Comparison of ENCODE assay signal across 8 cellular contexts in genomic region chr17:45428954-45429337, GRCh38. TPM values are rescaled to one million over a fixed set of nuclear protein-coding genes. Genes with fewer than 3 reads are reported as not detected.
DNase-seq lines count a peak whose midpoint lies in the region; ATAC-seq and TF ChIP-seq lines count a peak whose summit lies in the region.

No MANE protein-coding gene starts in this region.

- TF ChIP-seq CTCF in Calu3 (IDR thresholded peaks at IDR 0.05; ENCODE audit: unreplicated experiment), result no peak
- no peak for TF ChIP-seq CTCF in KMS-11 (conservative IDR thresholded peaks at IDR 0.05; ENCODE audit: low read depth, low read length)
- no peak for TF ChIP-seq CTCF in natural killer cell (IDR thresholded peaks at IDR 0.05)

- DNase-seq in Calu3 (no peak), natural killer cell (no peak), NCI-H1930 (lab: John Stamatoyannopoulos, UW) (no peak), GDM1 (lab: John Stamatoyannopoulos, UW) (no peak)
- DNase-seq in activated naive CD8-positive, alpha-beta T cell treated with anti-CD3 and anti-CD28 coated beads, Interleukin-2, amount 10 ng/mL, durations not matched to agents 7 days and 5 days, result peak; percentile 39

- no peaks in the 10 kb centered on the region for H3K36me3 ChIP-seq in KMS-11 (ENCODE audit: insufficient read depth)

- peaks cover 46% of the 10 kb centered on the region for H3K4me1 ChIP-seq in KMS-11 (ENCODE audit: low read depth, poor library complexity, severe bottlenecking)

- H4K20me1 ChIP-seq in KMS-11 (ENCODE audit: insufficient read depth), result no peaks in the 10 kb centered on the region

- H3K27ac Mint-ChIP-seq in Calu3 (ENCODE audit: unreplicated experiment) (peak overlapping the region; percentile 71), natural killer cell (peak overlapping the region; percentile 21 to 66)
- peak overlapping the region; percentile 25 for H3K27ac Mint-ChIP-seq in activated naive CD8-positive, alpha-beta T cell treated with anti-CD3 and anti-CD28 coated beads, Interleukin-2, amount 10 ng/mL, durations not matched to agents 7 days and 5 days

- H3K4me3 Mint-ChIP-seq in Calu3 (ENCODE audit: low read depth, unreplicated experiment), result no peak overlapping the region
- peak overlapping the region; percentile 76 for H3K4me3 Mint-ChIP-seq in activated naive CD8-positive, alpha-beta T cell treated with anti-CD3 and anti-CD28 coated beads, Interleukin-2, amount 10 ng/mL, durations not matched to agents 7 days and 5 days
- peak overlapping the region; percentile 49 for H3K4me3 Mint-ChIP-seq in natural killer cell

- intact Hi-C loops in Calu3 (cut with micrococcal nuclease; ENCODE audit: unreplicated experiment) (loop anchor here (5.0 kb wide), 1 partner anchor 38 kb away; no protein-coding TSS in a partner anchor), natural killer cell (cut with micrococcal nuclease) (loop anchor here (2.0 kb wide), 1 partner anchor 164 kb away; no protein-coding TSS in a partner anchor)

- no peaks in the 10 kb centered on the region for H3K27me3 ChIP-seq in KMS-11 (ENCODE audit: insufficient read depth, low read depth)

- H3K4me3 ChIP-seq in KMS-11 (IDR thresholded peaks at IDR 0.05; ENCODE audit: insufficient read depth, low read depth, low read length), result no peak overlapping the region

- no peaks in the 10 kb centered on the region for H3K27me3 Mint-ChIP-seq in Calu3 (ENCODE audit: unreplicated experiment)
- no peaks in the 10 kb centered on the region for H3K27me3 Mint-ChIP-seq in activated naive CD8-positive, alpha-beta T cell treated with anti-CD3 and anti-CD28 coated beads, Interleukin-2, amount 10 ng/mL, durations not matched to agents 7 days and 5 days
- no peaks in the 10 kb centered on the region for H3K27me3 Mint-ChIP-seq in natural killer cell (ENCODE audit: low read depth in 2 of 2)

- CTCF ChIA-PET in Calu3 (lab: Charles Lee), result interaction anchor here (1.2 to 2.2 kb wide), 2 partner anchors 17 to 210 kb away, joined by 3 to 6 read pairs; no protein-coding TSS in a partner anchor

- peak overlapping the region; percentile 56; the same call in 1 of the 2 replicates for H2AFZ ChIP-seq in KMS-11 (ENCODE audit: low read depth)

- H3K36me3 Mint-ChIP-seq in Calu3 (ENCODE audit: insufficient read depth, unreplicated experiment) (peaks cover 77% of the 10 kb centered on the region), natural killer cell (no peaks in the 10 kb centered on the region)
- peaks cover 10% of the 10 kb centered on the region for H3K36me3 Mint-ChIP-seq in activated naive CD8-positive, alpha-beta T cell treated with anti-CD3 and anti-CD28 coated beads, Interleukin-2, amount 10 ng/mL, durations not matched to agents 7 days and 5 days

- BruUV-seq in Calu3 (replicated peaks; lab: Mats Ljungman, UMichigan), result no TSS peak

- POLR2A ChIA-PET in activated naive CD8-positive, alpha-beta T cell treated with anti-CD3 and anti-CD28 coated beads, Interleukin-2, amount 10 ng/mL, durations not matched to agents 7 days and 5 days (lab: Charles Lee), result interaction anchor here (1.0 kb wide), 1 partner anchor 156 kb away, joined by 3 read pairs; no protein-coding TSS in a partner anchor

- no peak overlapping the region; the same call in 1 of the 2 replicates for H3K9ac ChIP-seq in KMS-11

- peak overlapping the region; percentile 53; the same call in 1 of the 2 replicates for H3K27ac ChIP-seq in KMS-11

- H3K4me1 Mint-ChIP-seq in Calu3 (ENCODE audit: low read depth, unreplicated experiment), result peaks cover 57% of the 10 kb centered on the region
- H3K4me1 Mint-ChIP-seq in activated naive CD8-positive, alpha-beta T cell treated with anti-CD3 and anti-CD28 coated beads, Interleukin-2, amount 10 ng/mL, durations not matched to agents 7 days and 5 days, result peaks cover 22% of the 10 kb centered on the region
- H3K4me1 Mint-ChIP-seq in natural killer cell, result peaks cover 13 to 45% of the 10 kb centered on the region in 2 donors

- H3K9me3 Mint-ChIP-seq in Calu3 (ENCODE audit: low read depth, unreplicated experiment) (no peaks in the 10 kb centered on the region), natural killer cell (no peaks in the 10 kb centered on the region)
- no peaks in the 10 kb centered on the region for H3K9me3 Mint-ChIP-seq in activated naive CD8-positive, alpha-beta T cell treated with anti-CD3 and anti-CD28 coated beads, Interleukin-2, amount 10 ng/mL, durations not matched to agents 7 days and 5 days

- H3K79me2 ChIP-seq in KMS-11 (ENCODE audit: insufficient read depth, low read depth), result no peaks in the 10 kb centered on the region

- H3K4me2 ChIP-seq in KMS-11, result peak overlapping the region; percentile 77

- ATAC-seq in activated naive CD8-positive, alpha-beta T cell treated with anti-CD3 and anti-CD28 coated beads, Interleukin-2, amount 10 ng/mL, durations not matched to agents 7 days and 5 days (ENCODE audit: low read depth), result no peak
- ATAC-seq in natural killer cell (no peak), HG02798 (IDR thresholded peaks at IDR 0.05; ENCODE audit: poor library complexity, unreplicated experiment) (no peak), GM18870 (IDR thresholded peaks at IDR 0.05; ENCODE audit: unreplicated experiment) (no peak)

RNA-seq across cellular contexts. Expression of gene ARHGAP27, which starts 3.7 kb away (rescaled TPM):
- 104 and 125 TPM in 2 replicates for total RNA-seq in Calu3 (2022)
- total RNA-seq in activated naive CD8-positive, alpha-beta T cell treated with anti-CD3 and anti-CD28 coated beads, Interleukin-2, amount 10 ng/mL, durations not matched to agents 7 days and 5 days, result 100 to 1,000 TPM in 1 of 2 experiments, 10 to 100 TPM in 1; 99.8 to 114 TPM
- total RNA-seq in natural killer cell, result 100 to 1,000 TPM; 125 to 141 (median 126) TPM
